ENCODE assay signal across 35 cellular contexts in the genomic region with DNA sequence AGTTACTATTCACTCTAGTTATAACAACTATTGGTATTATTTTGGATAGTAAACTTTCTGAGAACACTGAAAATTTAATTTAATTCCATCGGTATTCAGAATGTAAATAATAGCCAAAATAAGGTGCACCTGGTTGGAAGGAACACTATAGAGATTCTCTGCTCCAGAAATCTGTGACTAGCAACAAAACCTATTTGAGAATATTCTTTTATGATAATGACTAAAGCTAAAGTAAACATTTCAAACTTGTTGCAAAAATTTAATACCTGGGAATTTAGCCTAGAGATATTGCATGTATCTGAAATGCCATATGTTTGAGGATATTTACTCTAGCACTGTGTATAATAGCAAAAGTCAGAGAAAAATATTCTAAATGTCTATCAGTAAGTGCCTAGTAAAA.
"Had no signal": no experiment of that assay in that cellular context is flagged by ENCODE, and none has a peak within 500 bp of the region (broad histone marks: within the 10 kb centered on the region; RNA-seq: fewer than 3 reads in every experiment).

No MANE protein-coding gene starts in this region.

- H3K4me2 ChIP-seq: KMS-11 had no signal

- DNase-seq: Karpas-422, Kasumi-1, KG1, MG63, MM.1S, MV-4-11, NCI-H1048, NCI-H1092, NCI-H1092 treated with DMSO at 0.1 percent for 48 hours, NCI-H1105, NCI-H1105 treated with DMSO at 0.1 percent for 48 hours, NCI-H1417, NCI-H1417 treated with DMSO at 0.1 percent for 48 hours, NCI-H1436, NCI-H1436 treated with DMSO at 0.1 percent for 48 hours, NCI-H146, NCI-H1694, NCI-H1694 treated with DMSO at 0.1 percent for 48 hours, NCI-H187, NCI-H187 treated with DMSO at 0.1 percent for 48 hours, NCI-H1930, NCI-H2029, NCI-H2029 treated with DMSO at 0.1 percent for 48 hours, NCI-H2081, NCI-H2081 treated with DMSO at 0.1 percent for 48 hours, NCI-H2107, NCI-H2171, NCI-H2171 treated with DMSO at 0.1 percent for 48 hours, NCI-H2227 treated with DMSO at 0.1 percent for 48 hours, NCI-H226, NCI-H345, NCI-H446, NCI-H446 treated with DMSO at 0.1 percent for 48 hours, NCI-H510A had no signal

- H3K9me3 ChIP-seq: MG63 had no signal

- H3K27me3 ChIP-seq: MG63 had no signal

- H3K4me3 ChIP-seq: MG63 had no signal

- H3K9ac ChIP-seq: KMS-11 had no signal

- H3K27ac ChIP-seq: KMS-11 had no signal

- H3K36me3 ChIP-seq: MG63 had no signal
